In genomic region chr12:27193106-27193505, GRCh38 we compare ENCODE assay signal across 15 cellular contexts. TPM values are rescaled to one million over a fixed set of nuclear protein-coding genes. Genes with fewer than 3 reads are reported as not detected.
DNase-seq lines count a peak whose midpoint lies in the region; ATAC-seq and TF ChIP-seq lines count a peak whose summit lies in the region.
"Had no signal": no experiment of that assay in that cellular context is flagged by ENCODE, and none has a peak within 500 bp of the region (broad histone marks: within the 10 kb centered on the region; RNA-seq: fewer than 3 reads in every experiment).

No MANE protein-coding gene starts in this region.

- DNase-seq in AG09319 (ENCODE audit: extremely low read depth, low read depth) (peak; percentile 36), SJSA1 (ENCODE audit: low read depth in 1 of 2, low spot score in 2 of 2) (peak; percentile 60 to 78), fibroblast of peridontal ligament (ENCODE audit: extremely low read depth) (peak; percentile 86), osteocyte (ENCODE audit: extremely low spot score, unreplicated experiment) (no peak), SHP77 (lab: John Stamatoyannopoulos, UW) (no peak), mesothelial cell of epicardium (ENCODE audit: low spot score in 2 of 2, unreplicated experiment in 2 of 2) (no peak), T-helper 2 cell (no peak)
- DNase-seq: activated CD8-positive, alpha-beta T cell treated with anti-CD3 and anti-CD28 coated beads for 36 hours; activated naive CD4-positive, alpha-beta T cell treated with anti-CD3 and anti-CD28 coated beads for 36 hours; PC-3; retina; upper lobe of left lung had no signal

- H3K27me3 ChIP-seq in SJSA1 (replicated peaks) = no peaks in the 10 kb centered on the region
- H3K27me3 ChIP-seq: upper lobe of left lung had no signal

- H3K4me1 Mint-ChIP-seq in osteocyte (ENCODE audit: unreplicated experiment) (peaks cover 42% of the 10 kb centered on the region), mesothelial cell of epicardium (peaks cover 13% of the 10 kb centered on the region)
- H3K4me1 Mint-ChIP-seq: B cell had no signal

- no peaks in the 10 kb centered on the region for H3K36me3 ChIP-seq in SJSA1
- H3K36me3 ChIP-seq: upper lobe of left lung had no signal

- H3K27me3 Mint-ChIP-seq in osteocyte (ENCODE audit: unreplicated experiment) (no peaks in the 10 kb centered on the region), mesothelial cell of epicardium (ENCODE audit: low read depth) (no peaks in the 10 kb centered on the region)
- H3K27me3 Mint-ChIP-seq: activated CD8-positive, alpha-beta T cell treated with anti-CD3 and anti-CD28 coated beads for 36 hours; B cell had no signal

- H3K9me3 Mint-ChIP-seq in osteocyte (ENCODE audit: unreplicated experiment) = no peaks in the 10 kb centered on the region
- no peaks in the 10 kb centered on the region for H3K9me3 Mint-ChIP-seq in mesothelial cell of epicardium
- H3K9me3 Mint-ChIP-seq: activated CD8-positive, alpha-beta T cell treated with anti-CD3 and anti-CD28 coated beads for 36 hours; activated naive CD4-positive, alpha-beta T cell treated with anti-CD3 and anti-CD28 coated beads for 36 hours had no signal

- no peaks in the 10 kb centered on the region for H3K36me3 Mint-ChIP-seq in osteocyte (ENCODE audit: unreplicated experiment)
- H3K36me3 Mint-ChIP-seq in mesothelial cell of epicardium = no peaks in the 10 kb centered on the region

- H3K4me3 Mint-ChIP-seq in osteocyte (ENCODE audit: unreplicated experiment) (no peak overlapping the region), mesothelial cell of epicardium (no peak overlapping the region)
- H3K4me3 Mint-ChIP-seq: activated CD8-positive, alpha-beta T cell treated with anti-CD3 and anti-CD28 coated beads for 36 hours; activated naive CD4-positive, alpha-beta T cell treated with anti-CD3 and anti-CD28 coated beads for 36 hours; B cell had no signal

- peak overlapping the region; percentile 83 for H3K27ac Mint-ChIP-seq in osteocyte (ENCODE audit: unreplicated experiment)
- no peak overlapping the region for H3K27ac Mint-ChIP-seq in mesothelial cell of epicardium
- H3K27ac Mint-ChIP-seq: activated CD8-positive, alpha-beta T cell treated with anti-CD3 and anti-CD28 coated beads for 36 hours; activated naive CD4-positive, alpha-beta T cell treated with anti-CD3 and anti-CD28 coated beads for 36 hours; B cell had no signal

- no peaks in the 10 kb centered on the region for H3K9me3 ChIP-seq in SJSA1 (replicated peaks)
- H3K9me3 ChIP-seq: upper lobe of left lung had no signal

- H3K4me1 ChIP-seq in SJSA1 (replicated peaks) = peaks cover 54% of the 10 kb centered on the region

- TF ChIP-seq CTCF in AG09319 (IDR thresholded peaks at IDR 0.05; ENCODE audit: low read depth, low read length) (no peak), osteocyte (IDR thresholded peaks at IDR 0.05) (no peak), mesothelial cell of epicardium (IDR thresholded peaks at IDR 0.05; ENCODE audit: unreplicated experiment) (no peak)

- ATAC-seq in HG03565 (IDR thresholded peaks at IDR 0.05; ENCODE audit: unreplicated experiment) = no peak
- ATAC-seq: activated CD8-positive, alpha-beta T cell treated with anti-CD3 and anti-CD28 coated beads for 36 hours had no signal

- no peak overlapping the region for H3K4me3 ChIP-seq in SJSA1
- H3K4me3 ChIP-seq: upper lobe of left lung had no signal

- peak overlapping the region; percentile 57 for H3K27ac ChIP-seq in SJSA1
- H3K27ac ChIP-seq: HL-60, upper lobe of left lung had no signal

RNA-seq across cellular contexts. Expression of gene STK38L, which starts 51.0 kb away (rescaled TPM):
- 39.4 and 46.4 TPM in 2 replicates for total RNA-seq in SJSA1 (2014; rRNA removed; shearing (Covaris generic))
- 75.6 and 81.3 TPM in 2 replicates for total RNA-seq in osteocyte
- 46.7 to 48.2 TPM (median 47.0 TPM) in 3 replicates for total RNA-seq in mesothelial cell of epicardium

Comparison
In these comparisons a context has a peak if more than half of its experiments do, and no peak if none do; other contexts are left out.
1. DNase-seq: peak in AG09319 (single experiment), SJSA1 (2 of 2) and fibroblast of peridontal ligament (single experiment); none in osteocyte (single experiment), SHP77 (0 of 2), mesothelial cell of epicardium (0 of 2) and T-helper 2 cell (0 of 5).